In the genomic region with DNA sequence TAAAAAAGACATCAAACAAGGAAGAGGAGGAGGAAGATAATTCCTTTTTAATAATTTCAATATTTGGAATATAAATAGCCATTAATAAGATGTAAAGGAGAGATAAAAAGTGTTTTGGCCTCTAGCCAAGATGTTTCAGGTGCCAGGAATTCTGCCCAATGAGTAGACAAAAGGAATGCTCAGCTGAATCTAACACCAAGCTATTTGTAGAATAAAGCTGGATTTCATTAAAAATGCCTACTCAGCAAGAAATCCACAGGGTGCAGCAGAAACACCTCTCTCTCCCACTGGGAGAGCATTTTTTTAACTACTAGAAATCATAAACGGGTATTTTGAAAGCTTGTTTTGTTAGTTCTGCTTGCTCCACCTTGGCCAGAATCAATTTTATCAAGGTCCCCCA, we compare ENCODE assay signal across 1 cellular context.
TF ChIP-seq lines count a peak whose summit lies in the region.

No MANE protein-coding gene starts in this region.

TF ChIP-seq in HepG2, 621 proteins besides CTCF, POLR2A, EP300 and RAD21 (continued from another document):
- TF ChIP-seq, protein P1, sequence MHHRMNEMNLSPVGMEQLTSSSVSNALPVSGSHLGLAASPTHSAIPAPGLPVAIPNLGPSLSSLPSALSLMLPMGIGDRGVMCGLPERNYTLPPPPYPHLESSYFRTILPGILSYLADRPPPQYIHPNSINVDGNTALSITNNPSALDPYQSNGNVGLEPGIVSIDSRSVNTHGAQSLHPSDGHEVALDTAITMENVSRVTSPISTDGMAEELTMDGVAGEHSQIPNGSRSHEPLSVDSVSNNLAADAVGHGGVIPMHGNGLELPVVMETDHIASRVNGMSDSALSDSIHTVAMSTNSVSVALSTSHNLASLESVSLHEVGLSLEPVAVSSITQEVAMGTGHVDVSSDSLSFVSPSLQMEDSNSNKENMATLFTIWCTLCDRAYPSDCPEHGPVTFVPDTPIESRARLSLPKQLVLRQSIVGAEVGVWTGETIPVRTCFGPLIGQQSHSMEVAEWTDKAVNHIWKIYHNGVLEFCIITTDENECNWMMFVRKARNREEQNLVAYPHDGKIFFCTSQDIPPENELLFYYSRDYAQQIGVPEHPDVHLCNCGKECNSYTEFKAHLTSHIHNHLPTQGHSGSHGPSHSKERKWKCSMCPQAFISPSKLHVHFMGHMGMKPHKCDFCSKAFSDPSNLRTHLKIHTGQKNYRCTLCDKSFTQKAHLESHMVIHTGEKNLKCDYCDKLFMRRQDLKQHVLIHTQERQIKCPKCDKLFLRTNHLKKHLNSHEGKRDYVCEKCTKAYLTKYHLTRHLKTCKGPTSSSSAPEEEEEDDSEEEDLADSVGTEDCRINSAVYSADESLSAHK (CRISPR knock-in tag; IDR thresholded peaks at IDR 0.05; ENCODE audit: borderline replicate concordance): no peak
- TF ChIP-seq HOXA5 (CRISPR knock-in tag; IDR thresholded peaks at IDR 0.05) (no peak), PRMT3 (CRISPR knock-in tag; IDR thresholded peaks at IDR 0.05; ENCODE audit: borderline replicate concordance, low read depth) (no peak), MAFF (IDR thresholded peaks at IDR 0.05; ENCODE audit: low read depth, low read length) (peak; percentile 99), RXRB (CRISPR knock-in tag; IDR thresholded peaks at IDR 0.05; ENCODE audit: borderline replicate concordance) (no peak), ZFP82 (CRISPR knock-in tag; IDR thresholded peaks at IDR 0.05; ENCODE audit: borderline replicate concordance) (no peak), IRF2 (CRISPR knock-in tag; IDR thresholded peaks at IDR 0.05) (no peak)
- TF ChIP-seq, protein P2, sequence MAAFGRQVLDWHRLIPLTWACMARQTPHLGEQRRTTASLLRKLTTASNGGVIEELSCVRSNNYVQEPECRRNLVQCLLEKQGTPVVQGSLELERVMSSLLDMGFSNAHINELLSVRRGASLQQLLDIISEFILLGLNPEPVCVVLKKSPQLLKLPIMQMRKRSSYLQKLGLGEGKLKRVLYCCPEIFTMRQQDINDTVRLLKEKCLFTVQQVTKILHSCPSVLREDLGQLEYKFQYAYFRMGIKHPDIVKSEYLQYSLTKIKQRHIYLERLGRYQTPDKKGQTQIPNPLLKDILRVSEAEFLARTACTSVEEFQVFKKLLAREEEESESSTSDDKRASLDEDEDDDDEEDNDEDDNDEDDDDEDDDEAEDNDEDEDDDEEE (CRISPR knock-in tag; IDR thresholded peaks at IDR 0.05): no peak
- TF ChIP-seq, protein P3, sequence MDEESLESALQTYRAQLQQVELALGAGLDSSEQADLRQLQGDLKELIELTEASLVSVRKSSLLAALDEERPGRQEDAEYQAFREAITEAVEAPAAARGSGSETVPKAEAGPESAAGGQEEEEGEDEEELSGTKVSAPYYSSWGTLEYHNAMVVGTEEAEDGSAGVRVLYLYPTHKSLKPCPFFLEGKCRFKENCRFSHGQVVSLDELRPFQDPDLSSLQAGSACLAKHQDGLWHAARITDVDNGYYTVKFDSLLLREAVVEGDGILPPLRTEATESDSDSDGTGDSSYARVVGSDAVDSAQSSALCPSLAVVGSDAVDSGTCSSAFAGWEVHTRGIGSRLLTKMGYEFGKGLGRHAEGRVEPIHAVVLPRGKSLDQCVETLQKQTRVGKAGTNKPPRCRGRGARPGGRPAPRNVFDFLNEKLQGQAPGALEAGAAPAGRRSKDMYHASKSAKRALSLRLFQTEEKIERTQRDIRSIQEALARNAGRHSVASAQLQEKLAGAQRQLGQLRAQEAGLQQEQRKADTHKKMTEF (CRISPR knock-in tag; IDR thresholded peaks at IDR 0.05): no peak
